In the genomic region with DNA sequence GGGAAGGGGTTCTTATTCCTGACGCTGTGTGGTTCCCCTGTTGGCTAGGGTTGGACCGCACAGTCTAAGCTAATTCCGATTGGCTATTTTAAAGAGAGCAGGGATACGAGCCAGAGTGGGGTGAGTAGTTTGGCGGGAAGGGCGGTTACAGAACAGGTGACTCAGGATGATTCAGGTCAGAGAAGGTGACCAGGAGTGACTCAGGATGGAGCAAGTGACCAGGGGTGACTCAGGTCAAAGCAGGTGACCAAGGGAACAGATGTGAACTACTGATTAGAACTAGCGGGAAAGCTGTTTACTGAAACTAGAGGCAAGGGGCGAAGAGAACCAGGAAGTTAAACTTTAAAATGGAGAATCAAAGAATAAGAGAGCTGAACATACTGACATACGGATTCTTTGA, we compare ENCODE assay signal across 4 cellular contexts. TPM values are rescaled to one million over a fixed set of nuclear protein-coding genes. Genes with fewer than 3 reads are reported as not detected.
"Had no signal": no experiment of that assay in that cellular context is flagged by ENCODE, and none has a peak within 500 bp of the region (broad histone marks: within the 10 kb centered on the region; RNA-seq: fewer than 3 reads in every experiment).

No MANE protein-coding gene starts in this region.

RNA-seq across cellular contexts. Expression of gene NTNG1, which starts 24.1 kb away (rescaled TPM):
- total RNA-seq: activated T-cell treated with anti-CD3 and anti-CD28 coated beads, Interleukin-2, amount 50 U/mL, for 4 hours; activated T-helper 17 cell treated with anti-CD3 and anti-CD28 coated beads, Interleukin-2, amount 50 U/mL, for 72 hours; chondrocyte; T-helper 2 cell treated with Interferon-gamma antibody and Interleukin-4, amounts not matched to agents 100 ng/mL and 5 ng/mL, for 36 hours had no signal
